In the genomic region with DNA sequence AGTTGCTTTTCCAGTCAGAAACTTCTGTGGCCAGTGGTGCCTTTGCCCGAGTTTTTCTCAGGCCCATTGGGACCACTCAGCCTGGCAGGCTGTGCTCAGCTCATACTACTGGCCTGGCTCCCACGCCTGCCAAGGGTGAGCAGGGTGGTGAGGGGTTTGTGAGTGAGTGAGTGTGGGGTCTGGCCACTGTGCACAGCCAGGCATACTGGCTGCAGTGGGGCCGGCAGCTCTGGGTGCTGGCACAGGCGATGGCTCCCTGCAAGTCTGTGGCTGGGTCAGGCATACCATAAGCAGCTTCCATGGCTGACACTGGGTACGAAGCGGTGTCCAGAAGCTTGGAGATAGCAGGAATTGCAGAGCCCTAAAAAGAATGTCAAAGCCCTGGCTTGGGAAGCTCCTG, we compare ENCODE assay signal across 20 cellular contexts.
DNase-seq lines count a peak whose midpoint lies in the region; ATAC-seq and TF ChIP-seq lines count a peak whose summit lies in the region.
"Had no signal": no experiment of that assay in that cellular context is flagged by ENCODE, and none has a peak within 500 bp of the region (broad histone marks: within the 10 kb centered on the region; RNA-seq: fewer than 3 reads in every experiment).

No MANE protein-coding gene starts in this region.

- DNase-seq in Karpas-422 (no peak), NCI-H69 (lab: John Stamatoyannopoulos, UW) (peak; percentile 23), neuronal stem cell (ENCODE audit: low spot score) (no peak), upper lobe of right lung (no peak), 8988T (no peak)
- DNase-seq: Calu3; CD8-positive, alpha-beta memory T cell; DMS79 treated with DMSO at 0.1 percent for 48 hours; GF-D8; KBM-7; MG63; NCI-H1105 treated with DMSO at 0.1 percent for 48 hours; NCI-H1694; NCI-H2227 treated with DMSO at 0.1 percent for 48 hours; NCI-H526 treated with DMSO at 0.1 percent for 48 hours; RPMI8226; SHP77 treated with DMSO at 0.1 percent for 48 hours had no signal

- H3K4me3 ChIP-seq in Karpas-422 (ENCODE audit: low read length) = no peak overlapping the region
- H3K4me3 ChIP-seq in neuronal stem cell (ENCODE audit: low read length in 2 of 2) = no peak overlapping the region
- no peak overlapping the region for H3K4me3 ChIP-seq in upper lobe of right lung
- H3K4me3 ChIP-seq: MG63 had no signal

- no peaks in the 10 kb centered on the region for H3K4me1 ChIP-seq in Karpas-422 (ENCODE audit: low read length)
- H3K4me1 ChIP-seq in neuronal stem cell (ENCODE audit: control insufficient read depth in 2 of 2, insufficient read depth in 1 of 2, low read depth in 1 of 2, low read length in 2 of 2) = no peaks in the 10 kb centered on the region
- H3K4me1 ChIP-seq in upper lobe of right lung = no peaks in the 10 kb centered on the region

- H3K27ac ChIP-seq in Karpas-422 (ENCODE audit: low read length) = no peak overlapping the region
- no peak overlapping the region for H3K27ac ChIP-seq in neuronal stem cell (replicated peaks; ENCODE audit: low read length)
- no peak overlapping the region for H3K27ac ChIP-seq in upper lobe of right lung
- H3K27ac ChIP-seq: C4-2B had no signal

- H2BK12ac ChIP-seq in neuronal stem cell (ENCODE audit: low read length) = no peak overlapping the region

- H2AK5ac ChIP-seq in neuronal stem cell (ENCODE audit: low read depth, low read length) = no peak overlapping the region

- peak overlapping the region; percentile 95 for H3K23ac ChIP-seq in neuronal stem cell (ENCODE audit: low read depth, low read length, poor library complexity)

- ATAC-seq in upper lobe of right lung (peak; percentile 34), HG02840 (IDR thresholded peaks at IDR 0.05; ENCODE audit: low FRiP score, unreplicated experiment) (no peak), HG03175 (IDR thresholded peaks at IDR 0.05; ENCODE audit: unreplicated experiment) (no peak)

- H4K91ac ChIP-seq in neuronal stem cell (ENCODE audit: low read depth, low read length, poor library complexity) = no peak overlapping the region

- H3K4ac ChIP-seq in neuronal stem cell (ENCODE audit: low read length) = no peak overlapping the region

- H3K9ac ChIP-seq in Karpas-422 (ENCODE audit: low read length) (no peak overlapping the region), neuronal stem cell (ENCODE audit: low read depth, low read length, poor library complexity) (no peak overlapping the region)

- no peak overlapping the region for H2BK5ac ChIP-seq in neuronal stem cell (ENCODE audit: low read length)

- no peak overlapping the region for H3K14ac ChIP-seq in neuronal stem cell (ENCODE audit: low read length)

- H3K9me2 ChIP-seq in Karpas-422 (replicated peaks; ENCODE audit: insufficient read depth, low read length) = no peaks in the 10 kb centered on the region

- H3K36me3 ChIP-seq in Karpas-422 (ENCODE audit: insufficient read depth, low read length) (no peaks in the 10 kb centered on the region), neuronal stem cell (replicated peaks in 1 of 2; ENCODE audit: control insufficient read depth in 2 of 2, insufficient read depth in 2 of 2, low read length in 2 of 2) (no peaks in the 10 kb centered on the region), upper lobe of right lung (no peaks in the 10 kb centered on the region)
- H3K36me3 ChIP-seq: MG63 had no signal

- peak overlapping the region; percentile 85; the same call in 1 of the 2 replicates for H2AFZ ChIP-seq in Karpas-422 (ENCODE audit: low read length)
- H2AFZ ChIP-seq in neuronal stem cell (ENCODE audit: low read length) = peak overlapping the region; percentile 29

- no peak overlapping the region for H2BK120ac ChIP-seq in neuronal stem cell (ENCODE audit: low read depth, low read length)

- H4K20me1 ChIP-seq in Karpas-422 (ENCODE audit: insufficient read depth, low read depth, low read length) = no peaks in the 10 kb centered on the region

- H2BK15ac ChIP-seq in neuronal stem cell (ENCODE audit: low read length) = no peak overlapping the region

- intact Hi-C loops in upper lobe of right lung (cut with DNase I) = no loop called here

- no CpG with 5 or more reads among the region's 6 CpGs for WGBS in neuronal stem cell (ENCODE audit: extremely low coverage in 2 of 2, insufficient read length in 2 of 2, insufficient replicate concordance in 1 of 2), 2 donors

- H3K27me3 ChIP-seq in Karpas-422 (ENCODE audit: low read length) (no peaks in the 10 kb centered on the region), neuronal stem cell (ENCODE audit: control insufficient read depth in 3 of 3, insufficient read depth in 3 of 3, low read depth in 1 of 3, low read length in 3 of 3) (no peaks in the 10 kb centered on the region), upper lobe of right lung (no peaks in the 10 kb centered on the region)
- H3K27me3 ChIP-seq: MG63 had no signal

- TF ChIP-seq CTCF in upper lobe of right lung (IDR thresholded peaks at IDR 0.05) = no peak

- no peak overlapping the region for H4K8ac ChIP-seq in neuronal stem cell (ENCODE audit: low read depth, low read length)

- H3K79me1 ChIP-seq in neuronal stem cell (ENCODE audit: low read depth, low read length) = no peaks in the 10 kb centered on the region

- H3K18ac ChIP-seq in neuronal stem cell (ENCODE audit: low read length) = peak overlapping the region; percentile 71

- H3K4me2 ChIP-seq in Karpas-422 (ENCODE audit: low read depth, low read length, poor library complexity, severe bottlenecking) (no peak overlapping the region), neuronal stem cell (ENCODE audit: insufficient read depth, low read length, poor library complexity, severe bottlenecking) (no peak overlapping the region)

- H3K79me2 ChIP-seq in Karpas-422 (ENCODE audit: low read length) = no peaks in the 10 kb centered on the region

- H3K9me3 ChIP-seq in Karpas-422 (ENCODE audit: low read length) (no peaks in the 10 kb centered on the region), neuronal stem cell (replicated peaks in 1 of 2; ENCODE audit: control insufficient read depth in 2 of 2, insufficient read depth in 1 of 2, low read depth in 1 of 2, low read length in 2 of 2) (no peaks in the 10 kb centered on the region), upper lobe of right lung (no peaks in the 10 kb centered on the region)
